17 cellular contexts compared by ENCODE assay signal in genomic region chr2:178298785-178299212, GRCh38.
DNase-seq lines count a peak whose midpoint lies in the region; ATAC-seq, FAIRE-seq and TF ChIP-seq lines count a peak whose summit lies in the region.
"Had no signal": no experiment of that assay in that cellular context is flagged by ENCODE, and none has a peak within 500 bp of the region (broad histone marks: within the 10 kb centered on the region; RNA-seq: fewer than 3 reads in every experiment).

No MANE protein-coding gene starts in this region.

- H3K27ac ChIP-seq in A549 (no peak overlapping the region), Karpas-422 (ENCODE audit: low read length) (no peak overlapping the region)
- H3K27ac ChIP-seq: cardiac muscle cell had no signal

- H4K20me1 ChIP-seq in Karpas-422 (ENCODE audit: insufficient read depth, low read depth, low read length), result no peaks in the 10 kb centered on the region

- DNase-seq in A549 (ENCODE audit: low read depth in 1 of 2, low spot score in 1 of 2), result no peak
- peak; percentile 45 for DNase-seq in M059J (ENCODE audit: low read depth)
- DNase-seq in cardiac fibroblast (ENCODE audit: low read depth in 2 of 2), result peak; percentile 90
- DNase-seq in iris pigment epithelial cell (ENCODE audit: low read depth), result peak; percentile 85
- no peak for DNase-seq in Karpas-422
- DNase-seq in nucleus accumbens (lab: John Stamatoyannopoulos, UW), result no peak
- DNase-seq in COLO668 (lab: John Stamatoyannopoulos, UW; ENCODE audit: unreplicated experiment), result no peak
- DNase-seq in Caco-2, result no peak
- DNase-seq: activated CD4-positive, alpha-beta T cell treated with anti-CD3 and anti-CD28 coated beads for 36 hours; DMS79; kidney glomerular epithelial cell; NCI-H1436; NK-92 treated with Interleukin-12 subunit alpha and Interleukin-12 subunit beta, amount 100 ng/mL, for 24 hours; stimulated activated CD8-positive, alpha-beta memory T cell treated with anti-CD3 and anti-CD28 coated beads, Interleukin-4, amount 100 ng/mL, for 48 hours had no signal

- no TSS peak for BruUV-seq in Caco-2 (replicated peaks; lab: Mats Ljungman, UMichigan)

- H3K9me2 ChIP-seq in Karpas-422 (replicated peaks; ENCODE audit: insufficient read depth, low read length), result no peaks in the 10 kb centered on the region; the same call in 1 of the 2 replicates

- 0 out of 3 replicates have a peak, but pooled peaks cover 4% of the 10 kb centered on the region for H3K4me1 ChIP-seq in A549
- no peaks in the 10 kb centered on the region for H3K4me1 ChIP-seq in Karpas-422 (ENCODE audit: low read length)
- peaks cover 32% of the 10 kb centered on the region for H3K4me1 ChIP-seq in Caco-2

- no peak overlapping the region for H3K4me3 Mint-ChIP-seq in Caco-2 (ENCODE audit: unreplicated experiment)
- H3K4me3 Mint-ChIP-seq: activated CD4-positive, alpha-beta T cell treated with anti-CD3 and anti-CD28 coated beads for 36 hours; activated T-helper 1 cell treated with anti-CD3 and anti-CD28 coated beads, Interleukin-12 subunit alpha, Interleukin-12 subunit beta, Interleukin-2, Interleukin-4 antibody, amounts not matched to agents 30 ng/mL and 10 ng/mL and 1 ng/mL, durations not matched to agents 14 hours and 24 hours and 36 hours; natural killer cell treated with Interleukin-12 subunit alpha and Interleukin-12 subunit beta and Interleukin-15 and Interleukin-18, amount 100 ng/mL, for 72 hours had no signal

- H3K27me3 ChIP-seq in Karpas-422 (ENCODE audit: low read length), result no peaks in the 10 kb centered on the region
- no peaks in the 10 kb centered on the region for H3K27me3 ChIP-seq in Caco-2 (replicated peaks; ENCODE audit: control insufficient read depth, insufficient read depth, low read length)
- H3K27me3 ChIP-seq: cardiac muscle cell had no signal

- H3K4me1 Mint-ChIP-seq in Caco-2 (ENCODE audit: low read depth, unreplicated experiment), result peaks cover 24% of the 10 kb centered on the region

- no peak overlapping the region for H3K27ac Mint-ChIP-seq in Caco-2 (ENCODE audit: unreplicated experiment)
- H3K27ac Mint-ChIP-seq: activated CD4-positive, alpha-beta T cell treated with anti-CD3 and anti-CD28 coated beads for 36 hours; activated T-helper 1 cell treated with anti-CD3 and anti-CD28 coated beads, Interleukin-12 subunit alpha, Interleukin-12 subunit beta, Interleukin-2, Interleukin-4 antibody, amounts not matched to agents 30 ng/mL and 10 ng/mL and 1 ng/mL, durations not matched to agents 14 hours and 24 hours and 36 hours; natural killer cell treated with Interleukin-12 subunit alpha and Interleukin-12 subunit beta and Interleukin-15 and Interleukin-18, amount 100 ng/mL, for 72 hours had no signal

- H2AFZ ChIP-seq in Karpas-422 (ENCODE audit: low read length), result no peak overlapping the region

- H3K9me3 ChIP-seq in A549, result no peaks in the 10 kb centered on the region
- no peaks in the 10 kb centered on the region for H3K9me3 ChIP-seq in Karpas-422 (ENCODE audit: low read length)
- H3K9me3 ChIP-seq in Caco-2, result no peaks in the 10 kb centered on the region

- TF ChIP-seq CTCF in A549 (IDR thresholded peaks at IDR 0.05) (no peak), cardiac fibroblast (IDR thresholded peaks at IDR 0.05; ENCODE audit: low read depth, low read length) (no peak), Caco-2 (IDR thresholded peaks at IDR 0.05; ENCODE audit: insufficient read depth in 1 of 2, low read depth in 1 of 2, low read length in 1 of 2, severe bottlenecking in 1 of 2, unreplicated experiment in 1 of 2) (no peak)

- no peak for ATAC-seq in A549
- ATAC-seq: activated CD4-positive, alpha-beta T cell treated with anti-CD3 and anti-CD28 coated beads for 36 hours; natural killer cell treated with Interleukin-12 subunit alpha and Interleukin-12 subunit beta and Interleukin-15 and Interleukin-18, amount 100 ng/mL, for 72 hours had no signal

- H3K36me3 ChIP-seq in Karpas-422 (ENCODE audit: insufficient read depth, low read length) (no peaks in the 10 kb centered on the region), Caco-2 (ENCODE audit: control insufficient read depth, insufficient read depth, low read length) (no peaks in the 10 kb centered on the region; the same call in 1 of the 2 replicates)
- H3K36me3 ChIP-seq: cardiac muscle cell had no signal

- no peak for TF ChIP-seq RAD21 in A549 (conservative IDR thresholded peaks at IDR 0.05 in 1 of 2, IDR thresholded peaks at IDR 0.05 in 1 of 2)

- no peaks in the 10 kb centered on the region for H3K36me3 Mint-ChIP-seq in Caco-2 (ENCODE audit: insufficient read depth, unreplicated experiment)
- H3K36me3 Mint-ChIP-seq: natural killer cell treated with Interleukin-12 subunit alpha and Interleukin-12 subunit beta and Interleukin-15 and Interleukin-18, amount 100 ng/mL, for 72 hours had no signal

- TF ChIP-seq EP300 in A549 (IDR thresholded peaks at IDR 0.05), result no peak

- CTCF ChIA-PET in A549 (lab: Yijun Ruan, JAX), result interaction anchor here (0.6 kb wide), 1 partner anchor 44 kb away, joined by 4 read pairs; no protein-coding TSS in a partner anchor
- CTCF ChIA-PET in Caco-2 (lab: Charles Lee), result interaction anchor here (0.8 kb wide), 1 partner anchor 116 kb away, joined by 3 read pairs; no protein-coding TSS in a partner anchor

- POLR2A ChIA-PET in A549 (lab: Yijun Ruan, JAX), result no interaction called here
- POLR2A ChIA-PET in Caco-2 (lab: Charles Lee), result no interaction called here

- intact Hi-C loops in Caco-2 (cut with micrococcal nuclease; ENCODE audit: unreplicated experiment), result loop anchor here (10.0 kb wide), 1 partner anchor 184 kb away; the partner anchor contains the start of gene RBM45

- FAIRE-seq in A549 (lab: Jason Lieb, UNC), result no peak

- H3K79me2 ChIP-seq in Karpas-422 (ENCODE audit: low read length), result no peaks in the 10 kb centered on the region

- H3K4me3 ChIP-seq in A549, result no peak overlapping the region
- H3K4me3 ChIP-seq in cardiac fibroblast (replicated peaks in 1 of 2; ENCODE audit: low read depth in 2 of 2, low read length in 2 of 2), result no peak overlapping the region
- no peak overlapping the region for H3K4me3 ChIP-seq in Karpas-422 (ENCODE audit: low read length)
- no peak overlapping the region for H3K4me3 ChIP-seq in Caco-2 (ENCODE audit: low read depth, low read length)
- H3K4me3 ChIP-seq: cardiac muscle cell had no signal

- no peak overlapping the region for H3K9ac ChIP-seq in Karpas-422 (ENCODE audit: low read length)

- no peaks in the 10 kb centered on the region for H3K27me3 Mint-ChIP-seq in Caco-2 (ENCODE audit: insufficient read depth, unreplicated experiment)

- no peak for TF ChIP-seq POLR2A in A549 (IDR thresholded peaks at IDR 0.05; ENCODE audit: low read length)

- H3K9me3 Mint-ChIP-seq in Caco-2 (ENCODE audit: unreplicated experiment), result no peaks in the 10 kb centered on the region
- H3K9me3 Mint-ChIP-seq: activated T-helper 1 cell treated with anti-CD3 and anti-CD28 coated beads, Interleukin-12 subunit alpha, Interleukin-12 subunit beta, Interleukin-2, Interleukin-4 antibody, amounts not matched to agents 30 ng/mL and 10 ng/mL and 1 ng/mL, durations not matched to agents 14 hours and 24 hours and 36 hours; natural killer cell treated with Interleukin-12 subunit alpha and Interleukin-12 subunit beta and Interleukin-15 and Interleukin-18, amount 100 ng/mL, for 72 hours had no signal

- peak overlapping the region; percentile 18; the same call in 1 of the 3 replicates for H3K4me2 ChIP-seq in A549
- H3K4me2 ChIP-seq in Karpas-422 (ENCODE audit: low read depth, low read length, poor library complexity, severe bottlenecking), result no peak overlapping the region

TF ChIP-seq in A549, 52 proteins besides CTCF, POLR2A, EP300 and RAD21:
- no peak for TF ChIP-seq FOSL2 (IDR thresholded peaks at IDR 0.05)
- TF ChIP-seq FOSL2 (CRISPR knock-in tag; IDR thresholded peaks at IDR 0.05), result peak; percentile 55
- no peak for TF ChIP-seq CHD4 (IDR thresholded peaks at IDR 0.05; ENCODE audit: borderline replicate concordance)

Comparison
In these comparisons a context has a peak if more than half of its experiments do, and no peak if none do; other contexts are left out.
1. DNase-seq: peak in M059J (single experiment), cardiac fibroblast (2 of 2) and iris pigment epithelial cell (single experiment); none in A549 (0 of 2), Karpas-422 (single experiment), nucleus accumbens (0 of 56), COLO668 (single experiment) and Caco-2 (0 of 2).